ENCODE assay signal across 17 cellular contexts in the genomic region with DNA sequence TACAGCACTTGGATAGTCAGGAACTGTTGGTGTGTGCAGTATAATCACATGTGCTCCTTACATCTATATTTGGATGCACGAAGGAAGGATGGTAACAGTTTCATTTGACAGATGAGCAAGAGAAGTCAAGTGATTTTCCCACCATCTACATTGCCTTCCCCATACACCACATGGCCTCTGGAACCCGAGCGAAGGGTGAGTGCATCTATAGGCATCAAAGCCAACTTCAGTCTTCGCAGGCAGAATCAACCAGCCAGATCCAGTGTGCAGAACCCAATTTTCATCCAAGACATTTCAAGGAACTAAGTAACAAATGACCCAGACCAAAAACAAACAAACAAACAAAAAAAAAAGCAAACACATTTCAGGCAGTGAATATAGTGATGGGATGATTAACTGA.
DNase-seq lines count a peak whose midpoint lies in the region; ATAC-seq, FAIRE-seq and TF ChIP-seq lines count a peak whose summit lies in the region.
"Had no signal": no experiment of that assay in that cellular context is flagged by ENCODE, and none has a peak within 500 bp of the region (broad histone marks: within the 10 kb centered on the region; RNA-seq: fewer than 3 reads in every experiment).

No MANE protein-coding gene starts in this region.

- H3K27ac ChIP-seq in breast epithelium, result no peak overlapping the region
- peak overlapping the region; percentile 50 for H3K27ac ChIP-seq in keratinocyte (ENCODE audit: control insufficient read depth, insufficient read depth, low read length)
- peak overlapping the region; percentile 77 to 82 for H3K27ac ChIP-seq in thoracic aorta
- H3K27ac ChIP-seq: adrenal gland, PC-9 had no signal

- H3K4me3 ChIP-seq in breast epithelium, result peak overlapping the region in 2 of 3 donors; percentile 36 to 51
- peak overlapping the region in 2 of 3 experiments; percentile 1 to 65 for H3K4me3 ChIP-seq in keratinocyte (ENCODE audit: control insufficient read depth in 2 of 3, extremely low read depth in 1 of 3, insufficient read depth in 2 of 3, low read depth in 1 of 3, low read length in 3 of 3)
- peak overlapping the region; percentile 75 for H3K4me3 ChIP-seq in thoracic aorta
- H3K4me3 ChIP-seq: PC-9 had no signal

- TF ChIP-seq CTCF in breast epithelium (IDR thresholded peaks at IDR 0.05) (no peak), keratinocyte (optimal IDR thresholded peaks at IDR 0.05 in 1 of 3, IDR thresholded peaks at IDR 0.05 in 1 of 3, conservative IDR thresholded peaks at IDR 0.05 in 1 of 3; ENCODE audit: extremely low read depth in 1 of 3, insufficient read depth in 2 of 3, low read length in 3 of 3) (no peak), thoracic aorta (IDR thresholded peaks at IDR 0.05) (no peak)

- no peak for DNase-seq in HTR-8/SVneo (ENCODE audit: insufficient read length, low spot score)
- no peak for DNase-seq in breast epithelium (ENCODE audit: low spot score in 2 of 2)
- DNase-seq in keratinocyte (ENCODE audit: low read depth, low spot score), result no peak
- no peak for DNase-seq in thoracic aorta (ENCODE audit: low spot score)
- DNase-seq in NCI-H187 (lab: John Stamatoyannopoulos, UW), result no peak
- no peak for DNase-seq in effector CD8-positive, alpha-beta T cell (lab: John Stamatoyannopoulos, UW)
- DNase-seq: activated CD4-positive, alpha-beta memory T cell treated with anti-CD3 and anti-CD28 coated beads, Interleukin-2, amount 10 ng/mL, durations not matched to agents 7 days and 5 days; adrenal gland; cortex of kidney; DND-41; hippocampal formation; NCI-H1930; NCI-H510A treated with DMSO at 0.1 percent for 48 hours; PC-9; stomach had no signal

- no peak for TF ChIP-seq POLR2A in breast epithelium (IDR thresholded peaks at IDR 0.05)

- no peak overlapping the region for H3K9ac ChIP-seq in keratinocyte (ENCODE audit: control insufficient read depth, extremely low read depth, insufficient read depth, low read length)

- intact Hi-C loops in breast epithelium (cut with DNase I; ENCODE audit: low total_unique reads), result no loop called here

- H3K27me3 ChIP-seq in breast epithelium (no peaks in the 10 kb centered on the region), keratinocyte (ENCODE audit: control insufficient read depth, extremely low read depth, insufficient read depth, low read length) (no peaks in the 10 kb centered on the region), thoracic aorta (replicated peaks; ENCODE audit: insufficient read depth) (no peaks in the 10 kb centered on the region)
- H3K27me3 ChIP-seq: adrenal gland had no signal

- peaks cover 0 to 3% of the 10 kb centered on the region in 2 donors for H3K4me1 ChIP-seq in breast epithelium
- H3K4me1 ChIP-seq in keratinocyte (ENCODE audit: control insufficient read depth, extremely low read depth, insufficient read depth, low read length), result peaks cover 42% of the 10 kb centered on the region
- H3K4me1 ChIP-seq in thoracic aorta (ENCODE audit: control insufficient read depth in 1 of 2, low read depth in 2 of 2), result peaks cover 27 to 80% of the 10 kb centered on the region in 2 donors

- H3K9me1 ChIP-seq in keratinocyte (ENCODE audit: control insufficient read depth, extremely low read depth, insufficient read depth, low read length), result no peaks in the 10 kb centered on the region

- H3K36me3 ChIP-seq in breast epithelium, result no peaks in the 10 kb centered on the region
- no peaks in the 10 kb centered on the region for H3K36me3 ChIP-seq in keratinocyte (ENCODE audit: control insufficient read depth in 2 of 2, extremely low read depth in 1 of 2, insufficient read depth in 2 of 2, low read length in 2 of 2)
- H3K36me3 ChIP-seq in thoracic aorta, result no peaks in the 10 kb centered on the region
- H3K36me3 ChIP-seq: adrenal gland, stomach had no signal

- ATAC-seq in thoracic aorta (ENCODE audit: insufficient number of reproducible peaks, low FRiP score, low read depth) (no peak), HG02973 (IDR thresholded peaks at IDR 0.05; ENCODE audit: unreplicated experiment) (no peak), HG03457 (IDR thresholded peaks at IDR 0.05; ENCODE audit: unreplicated experiment) (no peak)

- peak; percentile 57 for FAIRE-seq in HTR-8/SVneo (lab: Jason Lieb, UNC)
- FAIRE-seq in keratinocyte (lab: Jason Lieb, UNC), result peak; percentile 75

- H2AFZ ChIP-seq in keratinocyte (ENCODE audit: control insufficient read depth, low read length), result no peak overlapping the region
- H2AFZ ChIP-seq: PC-9 had no signal

- dilution Hi-C loops in keratinocyte (cut with MboI; ENCODE audit: extremely low pct_ligation_motif_present, low sequenced_read_pairs), result no loop called here

- H3K9me3 ChIP-seq in breast epithelium (no peaks in the 10 kb centered on the region), keratinocyte (ENCODE audit: control insufficient read depth, low read depth, low read length) (no peaks in the 10 kb centered on the region), thoracic aorta (no peaks in the 10 kb centered on the region)
- H3K9me3 ChIP-seq: adrenal gland, stomach had no signal

- H3K4me2 ChIP-seq in keratinocyte (ENCODE audit: control insufficient read depth, extremely low read depth, insufficient read depth, low read depth, low read length), result peak overlapping the region; percentile 45
- H3K4me2 ChIP-seq: PC-9 had no signal

- peaks cover 21% of the 10 kb centered on the region for H3K79me2 ChIP-seq in keratinocyte (ENCODE audit: control insufficient read depth, insufficient read depth, low read length)

- no peaks in the 10 kb centered on the region for H4K20me1 ChIP-seq in keratinocyte (ENCODE audit: control insufficient read depth, extremely low read depth, insufficient read depth, low read length)

Comparison
In these comparisons a context has a peak if more than half of its experiments do, and no peak if none do; other contexts are left out.
1. H3K27ac ChIP-seq: peak in keratinocyte (single experiment) and thoracic aorta (2 of 2); none in breast epithelium (0 of 2).
2. Peak in every context shown above with its lines, with median percentiles within 50 percentile points of each other: H3K4me3 ChIP-seq.